8 cellular contexts compared by ENCODE assay signal in the genomic region with DNA sequence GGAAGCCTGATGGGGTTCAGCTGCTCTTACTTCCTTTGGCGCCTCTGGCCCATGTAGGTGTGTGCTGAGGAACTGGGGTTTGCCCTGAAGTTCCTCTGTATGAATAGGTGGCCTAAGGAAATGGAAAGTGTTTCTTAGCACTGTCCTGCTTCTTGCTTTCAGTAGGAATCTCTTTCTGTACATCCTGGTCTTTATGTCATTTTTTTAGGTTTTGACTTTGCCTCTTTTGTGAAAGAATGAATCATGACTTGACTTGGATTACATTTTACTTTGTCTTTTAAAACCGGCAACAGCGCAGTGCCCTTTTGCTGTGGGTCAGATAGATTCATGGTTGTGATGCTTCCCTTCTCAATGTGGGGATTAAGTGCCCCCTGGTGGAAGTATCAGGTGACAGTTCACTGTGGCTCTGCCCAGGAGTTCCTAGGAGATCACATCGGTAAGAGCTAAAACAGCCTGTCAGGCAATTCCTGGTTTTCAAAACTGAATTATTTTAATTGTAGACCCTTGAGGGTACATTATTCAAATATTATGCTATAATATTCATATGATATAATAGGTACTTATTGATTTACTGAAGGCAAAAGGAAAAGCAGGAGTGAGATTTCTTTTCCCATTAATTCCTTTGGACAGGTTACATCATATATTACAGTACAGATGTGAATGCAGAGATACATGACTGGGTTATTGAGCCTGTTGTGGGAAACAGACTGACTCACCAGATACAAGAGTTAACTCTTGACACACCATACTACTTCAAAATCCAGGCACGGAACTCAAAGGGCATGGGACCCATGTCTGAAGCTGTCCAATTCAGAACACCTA.
DNase-seq lines count a peak whose midpoint lies in the region; ATAC-seq, FAIRE-seq and TF ChIP-seq lines count a peak whose summit lies in the region.

No MANE protein-coding gene starts in this region.

- H3K4ac ChIP-seq in mesendoderm (ENCODE audit: low read depth, low read length): no peak overlapping the region

- no peak overlapping the region for H3K56ac ChIP-seq in mesendoderm (ENCODE audit: low read length)

- no peaks in the 10 kb centered on the region for H3K9me3 ChIP-seq in endodermal cell (ENCODE audit: control insufficient read depth, low read length)

- ATAC-seq in stimulated activated memory B cell treated with anti-CD40 and anti-IgM and Interleukin-4, amounts not matched to agents 10 μg/mL and 1 μg/mL and 100 μg/mL, for 72 hours: peak; percentile 85
- ATAC-seq in HG03565 (IDR thresholded peaks at IDR 0.05; ENCODE audit: unreplicated experiment): no peak

- FAIRE-seq in H54 (lab: Jason Lieb, UNC): peak; percentile 72

- no peaks in the 10 kb centered on the region for H3K79me2 ChIP-seq in mesendoderm (ENCODE audit: control insufficient read depth, insufficient read depth, low read length)

- CTCF ChIA-PET in activated CD4-positive, alpha-beta T cell treated with anti-CD3 and anti-CD28 coated beads, Interleukin-2, amount 10 ng/mL, durations not matched to agents 7 days and 5 days (lab: Charles Lee): interaction anchor here (0.7 to 1.7 kb wide), 4 partner anchors 27 to 432 kb away, joined by 3 to 9 read pairs (median 4); no protein-coding TSS in a partner anchor

- TF ChIP-seq CTCF in endodermal cell (conservative IDR thresholded peaks at IDR 0.05): peak; percentile 92

- H3K27ac Mint-ChIP-seq in activated CD4-positive, alpha-beta T cell treated with anti-CD3 and anti-CD28 coated beads, Interleukin-2, amount 10 ng/mL, durations not matched to agents 7 days and 5 days: no peak overlapping the region
- H3K27ac Mint-ChIP-seq in endodermal cell: no peak overlapping the region
- no peak overlapping the region for H3K27ac Mint-ChIP-seq in stimulated activated memory B cell treated with anti-CD40 and anti-IgM and Interleukin-4, amounts not matched to agents 10 μg/mL and 1 μg/mL and 100 μg/mL, for 72 hours

- H3K4me3 ChIP-seq in endodermal cell (ENCODE audit: low read length) (no peak overlapping the region), mesendoderm (ENCODE audit: low read length) (no peak overlapping the region)

- no peak overlapping the region for H3K27ac ChIP-seq in endodermal cell (ENCODE audit: low read depth, low read length)
- no peak overlapping the region for H3K27ac ChIP-seq in mesendoderm (ENCODE audit: low read depth, low read length)

- H3K23ac ChIP-seq in mesendoderm (ENCODE audit: low read length): no peak overlapping the region

- H4K8ac ChIP-seq in mesendoderm (ENCODE audit: low read depth, low read length): no peak overlapping the region

- H3K27me3 Mint-ChIP-seq in activated CD4-positive, alpha-beta T cell treated with anti-CD3 and anti-CD28 coated beads, Interleukin-2, amount 10 ng/mL, durations not matched to agents 7 days and 5 days: no peaks in the 10 kb centered on the region
- no peaks in the 10 kb centered on the region for H3K27me3 Mint-ChIP-seq in endodermal cell (ENCODE audit: insufficient read depth)
- no peaks in the 10 kb centered on the region for H3K27me3 Mint-ChIP-seq in stimulated activated memory B cell treated with anti-CD40 and anti-IgM and Interleukin-4, amounts not matched to agents 10 μg/mL and 1 μg/mL and 100 μg/mL, for 72 hours

- H2BK120ac ChIP-seq in mesendoderm (ENCODE audit: low read depth, low read length): no peak overlapping the region

- H3K36me3 ChIP-seq in endodermal cell (ENCODE audit: control insufficient read depth, insufficient read depth, low read length) (peaks cover 83% of the 10 kb centered on the region), mesendoderm (ENCODE audit: control insufficient read depth, insufficient read depth, low read length) (peaks cover 2% of the 10 kb centered on the region)

- H3K79me1 ChIP-seq in mesendoderm (ENCODE audit: low read length): no peaks in the 10 kb centered on the region

- H3K4me3 Mint-ChIP-seq in activated CD4-positive, alpha-beta T cell treated with anti-CD3 and anti-CD28 coated beads, Interleukin-2, amount 10 ng/mL, durations not matched to agents 7 days and 5 days: no peak overlapping the region
- H3K4me3 Mint-ChIP-seq in endodermal cell: no peak overlapping the region
- no peak overlapping the region for H3K4me3 Mint-ChIP-seq in stimulated activated memory B cell treated with anti-CD40 and anti-IgM and Interleukin-4, amounts not matched to agents 10 μg/mL and 1 μg/mL and 100 μg/mL, for 72 hours

- H3K4me1 Mint-ChIP-seq in activated CD4-positive, alpha-beta T cell treated with anti-CD3 and anti-CD28 coated beads, Interleukin-2, amount 10 ng/mL, durations not matched to agents 7 days and 5 days: peaks cover 1% of the 10 kb centered on the region
- H3K4me1 Mint-ChIP-seq in endodermal cell: peaks cover 4% of the 10 kb centered on the region
- peaks cover 4% of the 10 kb centered on the region for H3K4me1 Mint-ChIP-seq in stimulated activated memory B cell treated with anti-CD40 and anti-IgM and Interleukin-4, amounts not matched to agents 10 μg/mL and 1 μg/mL and 100 μg/mL, for 72 hours

- H3K18ac ChIP-seq in mesendoderm (ENCODE audit: low read length): no peak overlapping the region

- no peaks in the 10 kb centered on the region for H3K36me3 Mint-ChIP-seq in activated CD4-positive, alpha-beta T cell treated with anti-CD3 and anti-CD28 coated beads, Interleukin-2, amount 10 ng/mL, durations not matched to agents 7 days and 5 days (ENCODE audit: low read depth)
- peaks cover 61% of the 10 kb centered on the region for H3K36me3 Mint-ChIP-seq in endodermal cell (ENCODE audit: low read depth)
- H3K36me3 Mint-ChIP-seq in stimulated activated memory B cell treated with anti-CD40 and anti-IgM and Interleukin-4, amounts not matched to agents 10 μg/mL and 1 μg/mL and 100 μg/mL, for 72 hours: peaks cover 19% of the 10 kb centered on the region

- no peak overlapping the region for H2BK15ac ChIP-seq in mesendoderm (replicated peaks; ENCODE audit: low read depth)

- no peak for TF ChIP-seq POLR2A in H54 (IDR thresholded peaks at IDR 0.05; ENCODE audit: low read depth, low read length)

- POLR2A ChIA-PET in activated CD4-positive, alpha-beta T cell treated with anti-CD3 and anti-CD28 coated beads, Interleukin-2, amount 10 ng/mL, durations not matched to agents 7 days and 5 days (lab: Charles Lee): no interaction called here

- no peaks in the 10 kb centered on the region for H3K4me1 ChIP-seq in endodermal cell (ENCODE audit: control insufficient read depth, insufficient read depth, low read length)
- no peaks in the 10 kb centered on the region for H3K4me1 ChIP-seq in mesendoderm (ENCODE audit: control insufficient read depth, low read depth, low read length)

- DNase-seq in C1 segment of cervical spinal cord (lab: John Stamatoyannopoulos, UW) (peak in 9 of 14 donors; percentile 4 to 27 (median 19)), H54 (ENCODE audit: insufficient read length, low spot score) (peak; percentile 15), NCI-H2196 (lab: John Stamatoyannopoulos, UW; ENCODE audit: unreplicated experiment) (peak; percentile 33), endodermal cell (peak; percentile 87), mesendoderm (peak; percentile 73)
- peak; percentile 62 for DNase-seq in activated CD4-positive, alpha-beta T cell treated with anti-CD3 and anti-CD28 coated beads, Interleukin-2, amount 10 ng/mL, durations not matched to agents 7 days and 5 days

- H2BK5ac ChIP-seq in mesendoderm (ENCODE audit: low read length): no peak overlapping the region

- no peaks in the 10 kb centered on the region for H3K9me3 Mint-ChIP-seq in activated CD4-positive, alpha-beta T cell treated with anti-CD3 and anti-CD28 coated beads, Interleukin-2, amount 10 ng/mL, durations not matched to agents 7 days and 5 days
- no peaks in the 10 kb centered on the region for H3K9me3 Mint-ChIP-seq in endodermal cell
- no peaks in the 10 kb centered on the region for H3K9me3 Mint-ChIP-seq in stimulated activated memory B cell treated with anti-CD40 and anti-IgM and Interleukin-4, amounts not matched to agents 10 μg/mL and 1 μg/mL and 100 μg/mL, for 72 hours

- no peak overlapping the region for H4K5ac ChIP-seq in mesendoderm (ENCODE audit: low read length)

- H3K9ac ChIP-seq in endodermal cell (ENCODE audit: extremely low read depth, low read length, poor library complexity, severe bottlenecking): no peak overlapping the region
- H3K9ac ChIP-seq in mesendoderm (ENCODE audit: low read length): no peak overlapping the region

- H2AK5ac ChIP-seq in mesendoderm (ENCODE audit: low read length): no peak overlapping the region

- H3K27me3 ChIP-seq in endodermal cell (ENCODE audit: control insufficient read depth, insufficient read depth, low read length, poor library complexity, severe bottlenecking): no peaks in the 10 kb centered on the region
- H3K27me3 ChIP-seq in mesendoderm (ENCODE audit: insufficient read depth, low read length, poor library complexity): no peaks in the 10 kb centered on the region

- H3K4me2 ChIP-seq in mesendoderm (ENCODE audit: low read length): no peak overlapping the region

- 22 to 61% methylated on average over 2 to 5 of the region's 5 CpGs for WGBS in endodermal cell (ENCODE audit: insufficient coverage in 1 of 2, insufficient read length in 1 of 2), 2 experiments
- WGBS in mesendoderm (ENCODE audit: extremely low coverage, insufficient coverage, low lambda C conversion rate): no CpG with 5 or more reads among the region's 5 CpGs

Comparison
In these comparisons a context has a peak if more than half of its experiments do, and no peak if none do; other contexts are left out.
1. DNase-seq: peak in every context shown above with its lines; median percentile 87 in endodermal cell; 73 in mesendoderm; 62 in activated CD4-positive, alpha-beta T cell treated with anti-CD3 and anti-CD28 coated beads, Interleukin-2, amount 10 ng/mL, durations not matched to agents 7 days and 5 days; 33 in NCI-H2196; 19 in C1 segment of cervical spinal cord; 15 in H54.